In the genomic region with DNA sequence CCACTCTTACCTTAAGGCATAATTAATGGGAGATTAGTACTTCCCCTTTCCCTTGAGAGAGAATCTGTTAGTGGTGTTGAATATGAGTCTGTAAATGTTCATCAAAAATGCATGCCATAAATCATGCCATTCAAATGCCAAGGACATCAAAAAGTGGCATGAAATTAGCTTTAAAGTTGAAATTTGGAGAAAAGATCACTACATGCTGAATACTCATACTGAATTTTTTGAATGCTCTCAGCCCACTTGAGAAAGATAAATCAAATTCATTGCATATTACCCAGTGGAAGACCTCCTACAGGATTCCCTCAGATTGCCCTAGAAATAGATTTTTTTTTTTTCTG, we compare ENCODE assay signal across 15 cellular contexts. TPM values are rescaled to one million over a fixed set of nuclear protein-coding genes. Genes with fewer than 3 reads are reported as not detected.
A peak's percentile ranks its signal among the peaks of the same experiment; 100 is the strongest.
DNase-seq lines count a peak whose midpoint lies in the region; ATAC-seq, FAIRE-seq and TF ChIP-seq lines count a peak whose summit lies in the region.
"Had no signal": no experiment of that assay in that cellular context is flagged by ENCODE, and none has a peak within 500 bp of the region (broad histone marks: within the 10 kb centered on the region; RNA-seq: fewer than 3 reads in every experiment).

No MANE protein-coding gene starts in this region.

- no peak overlapping the region for H3K4me2 ChIP-seq in K562 (ENCODE audit: insufficient read depth, low read length)

- ATAC-seq in K562 = no peak
- no peak for ATAC-seq in Right ventricle myocardium inferior
- ATAC-seq in GM21576 (IDR thresholded peaks at IDR 0.05; ENCODE audit: unreplicated experiment) = no peak

- H3K9me3 ChIP-seq in K562 (replicated peaks; ENCODE audit: control insufficient read depth, insufficient read depth, low read depth, low read length) = no peaks in the 10 kb centered on the region
- H3K9me3 ChIP-seq in iPS-20b (ENCODE audit: insufficient read depth, low read depth, low read length) = no peaks in the 10 kb centered on the region

- TF ChIP-seq EP300 in K562 (IDR thresholded peaks at IDR 0.05; ENCODE audit: low read length) = no peak

- H3K27me3 ChIP-seq in K562 (ENCODE audit: control insufficient read depth in 2 of 2, insufficient read depth in 2 of 2, low read length in 2 of 2) (peaks cover 19 to 29% of the 10 kb centered on the region in 2 experiments; a peak in 4 of 5 replicates), iPS-20b (ENCODE audit: insufficient read depth, low read length) (peaks cover 17% of the 10 kb centered on the region)

- peaks cover 16% of the 10 kb centered on the region for H3K4me1 Mint-ChIP-seq in progenitor cell of endocrine pancreas (ENCODE audit: low read depth)

- TF ChIP-seq POLR2A in GM12891 (IDR thresholded peaks at IDR 0.05; ENCODE audit: low read depth, low read length) = no peak
- no peak for TF ChIP-seq POLR2A in K562 (conservative IDR thresholded peaks at IDR 0.05)

- no peaks in the 10 kb centered on the region for H3K36me3 Mint-ChIP-seq in progenitor cell of endocrine pancreas (ENCODE audit: insufficient read depth)
- H3K36me3 Mint-ChIP-seq: CD4-positive, CD25-positive, alpha-beta regulatory T cell had no signal

- in situ Hi-C loops in K562 (cut with MboI) = no loop called here

- BruUV-seq in K562 (replicated peaks; lab: Mats Ljungman, UMichigan) = no TSS peak

- no peak overlapping the region for H3K4me3 Mint-ChIP-seq in progenitor cell of endocrine pancreas (ENCODE audit: low read depth)
- H3K4me3 Mint-ChIP-seq: B cell; CD4-positive, CD25-positive, alpha-beta regulatory T cell had no signal

- H3K9me1 ChIP-seq in K562 (ENCODE audit: control insufficient read depth, insufficient read depth, low read length) = no peaks in the 10 kb centered on the region

- H3K79me2 ChIP-seq in K562 (ENCODE audit: control insufficient read depth, insufficient read depth, low read length) = no peaks in the 10 kb centered on the region

- intact Hi-C loops in K562 (cut with micrococcal nuclease) (no loop called here), Right ventricle myocardium inferior (cut with DNase I) (no loop called here)

- TF ChIP-seq CTCF in K562 (IDR thresholded peaks at IDR 0.05 in 2 of 3, conservative IDR thresholded peaks at IDR 0.05 in 1 of 3; ENCODE audit: insufficient read depth in 2 of 3, low read depth in 1 of 3, low read length in 3 of 3) (no peak), progenitor cell of endocrine pancreas (IDR thresholded peaks at IDR 0.05; ENCODE audit: unreplicated experiment) (no peak)

- no peaks in the 10 kb centered on the region for H3K9me3 Mint-ChIP-seq in progenitor cell of endocrine pancreas (ENCODE audit: low read depth)
- H3K9me3 Mint-ChIP-seq: CD4-positive, CD25-positive, alpha-beta regulatory T cell had no signal

- H3K27ac Mint-ChIP-seq in progenitor cell of endocrine pancreas = peak overlapping the region; percentile 87
- H3K27ac Mint-ChIP-seq: B cell; CD4-positive, CD25-positive, alpha-beta regulatory T cell had no signal

- H3K27ac ChIP-seq in K562 (ENCODE audit: extremely low read depth, low read depth, low read length) = no peak overlapping the region
- no peak overlapping the region for H3K27ac ChIP-seq in iPS-20b (ENCODE audit: low read length)
- H3K27ac ChIP-seq: HL-60 had no signal

- H3K36me3 ChIP-seq in K562 (ENCODE audit: control insufficient read depth, insufficient read depth, low read length) = no peaks in the 10 kb centered on the region
- no peaks in the 10 kb centered on the region for H3K36me3 ChIP-seq in iPS-20b (ENCODE audit: insufficient read depth, low read depth, low read length)

- FAIRE-seq in GM12891 (lab: Jason Lieb, UNC) = no peak
- peak; percentile 11 for FAIRE-seq in K562 (lab: Jason Lieb, UNC)
- FAIRE-seq: HTR-8/SVneo had no signal

- POLR2A ChIA-PET in K562 (lab: Yijun Ruan, JAX) = interaction anchor here (0.6 to 1.1 kb wide), 3 partner anchors 9 to 28 kb away, joined by 3 read pairs; no protein-coding TSS in a partner anchor

- no peak for TF ChIP-seq RAD21 in K562 (CRISPR knock-in tag; conservative IDR thresholded peaks at IDR 0.05 in 1 of 2, IDR thresholded peaks at IDR 0.05 in 1 of 2)

- DNase-seq in GM12891 (ENCODE audit: insufficient read length, low spot score) (no peak), K562 (ENCODE audit: extremely low read depth in 1 of 4, low spot score in 3 of 4) (no peak), progenitor cell of endocrine pancreas (ENCODE audit: low spot score, unreplicated experiment) (no peak), Right ventricle myocardium inferior (ENCODE audit: missing footprints) (no peak), NCI-H2029 treated with DMSO at 0.1 percent for 48 hours (lab: John Stamatoyannopoulos, UW) (no peak)
- DNase-seq: Calu3; CD4-positive, CD25-positive, alpha-beta regulatory T cell; HCEC 1CT; MV-4-11 had no signal

- no peaks in the 10 kb centered on the region for H4K20me1 ChIP-seq in K562 (replicated peaks; ENCODE audit: control insufficient read depth, insufficient read depth, low read length)

- H2AFZ ChIP-seq in K562 (ENCODE audit: low read depth, low read length) = no peak overlapping the region

- CTCF ChIA-PET in K562 (lab: Yijun Ruan, JAX; ENCODE audit: low intra/inter-chr PET ratio) = no interaction called here

- H3K4me3 ChIP-seq in K562 = no peak overlapping the region
- H3K4me3 ChIP-seq in iPS-20b (ENCODE audit: low read length) = peak overlapping the region; percentile 23; the same call in 1 of the 2 replicates

- no peaks in the 10 kb centered on the region; a peak in 1 of 5 replicates for H3K4me1 ChIP-seq in K562 (replicated peaks in 1 of 2; ENCODE audit: control insufficient read depth in 2 of 2, insufficient read depth in 2 of 2, low read length in 2 of 2)
- H3K4me1 ChIP-seq in iPS-20b (ENCODE audit: insufficient read depth, low read length) = peaks cover 19% of the 10 kb centered on the region

- H3K27me3 Mint-ChIP-seq in progenitor cell of endocrine pancreas = peaks cover 5% of the 10 kb centered on the region

- H3K9ac ChIP-seq in K562 (ENCODE audit: insufficient read depth in 1 of 2, low read depth in 2 of 2, low read length in 2 of 2) = no peak overlapping the region
- peak overlapping the region; percentile 39; the same call in 1 of the 2 replicates for H3K9ac ChIP-seq in iPS-20b (ENCODE audit: low read depth, low read length)

TF ChIP-seq in GM12891, 5 proteins besides CTCF, POLR2A, EP300 and RAD21:
- TF ChIP-seq SPI1 (IDR thresholded peaks at IDR 0.05; ENCODE audit: low read depth, low read length) (0 out of 2 replicates have a peak, but pooled peaks have one; percentile 0), PAX5 (IDR thresholded peaks at IDR 0.05; ENCODE audit: insufficient read depth, low read length, severe bottlenecking) (no peak)

TF ChIP-seq in K562, 482 proteins besides CTCF, POLR2A, EP300 and RAD21:
- TF ChIP-seq ZSCAN32 (CRISPR knock-in tag; IDR thresholded peaks at IDR 0.05) = no peak
- TF ChIP-seq, protein P1, sequence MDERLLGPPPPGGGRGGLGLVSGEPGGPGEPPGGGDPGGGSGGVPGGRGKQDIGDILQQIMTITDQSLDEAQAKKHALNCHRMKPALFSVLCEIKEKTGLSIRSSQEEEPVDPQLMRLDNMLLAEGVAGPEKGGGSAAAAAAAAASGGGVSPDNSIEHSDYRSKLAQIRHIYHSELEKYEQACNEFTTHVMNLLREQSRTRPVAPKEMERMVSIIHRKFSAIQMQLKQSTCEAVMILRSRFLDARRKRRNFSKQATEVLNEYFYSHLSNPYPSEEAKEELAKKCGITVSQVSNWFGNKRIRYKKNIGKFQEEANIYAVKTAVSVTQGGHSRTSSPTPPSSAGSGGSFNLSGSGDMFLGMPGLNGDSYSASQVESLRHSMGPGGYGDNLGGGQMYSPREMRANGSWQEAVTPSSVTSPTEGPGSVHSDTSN (CRISPR knock-in tag; IDR thresholded peaks at IDR 0.05; ENCODE audit: low read depth) = no peak
- TF ChIP-seq, protein P1 (tag; conservative IDR thresholded peaks at IDR 0.05; ENCODE audit: low read depth) = peak; percentile 38; the same call in 1 of the 2 replicates
- peak; percentile 25 for TF ChIP-seq MEIS2 (IDR thresholded peaks at IDR 0.05; ENCODE audit: partially characterized antibody)

RNA-seq across cellular contexts. Expression of a gene that starts 6.7 kb away (rescaled TPM):
- polyA plus RNA-seq in GM12891 (2012; ENCODE audit: low read depth, missing spikeins) = 1.7 TPM
- total RNA-seq in K562 (2011; cell fraction: chromatin; rRNA removed; ENCODE audit: low replicate concordance) = 0.23 and 0.28 TPM in 2 replicates
- 0.17 TPM in 1 of 2 replicates, not detected in the other for total RNA-seq in K562 (2011; cell fraction: nucleolus; rRNA removed)
- 0.44 TPM in 1 of 2 replicates, not detected in the other for total RNA-seq in K562 (2011; cell fraction: nucleoplasm; rRNA removed)
- total RNA-seq in K562 (2014; rRNA removed) = 0.04 and 0.14 TPM in 2 replicates
- total RNA-seq in K562 (2014; rRNA removed; fragmentation: Illumina TruSeq; extraction: Trizol) = 0.15 and 0.32 TPM in 2 replicates
- total RNA-seq in K562 (2015; rRNA removed; fragmentation: Illumina TruSeq; extraction: Trizol) = 0.07 TPM in 1 of 2 replicates, not detected in the other
- 0.13 and 0.20 TPM in 2 replicates for total RNA-seq in K562 (2021)
- polyA plus RNA-seq in K562 (2011; rRNA removed) = 0.08 and 0.54 TPM in 2 replicates
- 0.03 and 0.33 TPM in 2 replicates for polyA plus RNA-seq in K562 (2011; cell fraction: cytosol; rRNA removed)
- 0.10 and 0.27 TPM in 2 replicates for polyA plus RNA-seq in K562 (2011; cell fraction: nucleus; rRNA removed)
- polyA plus RNA-seq in K562 (2012) = 0.07 and 0.47 TPM in 2 replicates
- 0.03 and 0.07 TPM in 2 replicates for polyA plus RNA-seq in K562 (2014; fragmentation: Illumina TruSeq; extraction: Trizol)
- under 1 TPM in 1 of 2 experiments, not detected in 1; 0.11 TPM for polyA plus RNA-seq in K562 (2014; fragmentation: Nextera tagmentation; extraction: Ambion mirVana)
- polyA plus RNA-seq in K562 (2014; rRNA removed) = 0.03 TPM in 1 of 2 replicates, not detected in the other
- polyA minus RNA-seq in K562 (2011; rRNA and poly(A)+ RNA removed) = 0.30 and 1.0 TPM in 2 replicates
- 0.38 TPM in 1 of 2 replicates, not detected in the other for polyA minus RNA-seq in K562 (2011; cell fraction: cytosol; rRNA and poly(A)+ RNA removed)
- 0.11 and 0.27 TPM in 2 replicates for polyA minus RNA-seq in K562 (2011; cell fraction: nucleus; rRNA and poly(A)+ RNA removed)
- 19.2 and 19.9 TPM in 2 replicates for total RNA-seq in progenitor cell of endocrine pancreas
- total RNA-seq in Right ventricle myocardium inferior = 0.30 TPM
- total RNA-seq: CD4-positive, CD25-positive, alpha-beta regulatory T cell; G401 had no signal

Comparison
In these comparisons a context has a peak if more than half of its experiments do, and no peak if none do; other contexts are left out.
1. RNA of a gene that starts 6.7 kb away (total RNA-seq): 19.2 to 19.9 TPM in progenitor cell of endocrine pancreas; 0.30 TPM in Right ventricle myocardium inferior (single experiment) and 0.04 to 0.44 TPM in K562; every median in the first group is over 10 times any median in the second.